Comparison of ENCODE assay signal across 20 cellular contexts in the genomic region with DNA sequence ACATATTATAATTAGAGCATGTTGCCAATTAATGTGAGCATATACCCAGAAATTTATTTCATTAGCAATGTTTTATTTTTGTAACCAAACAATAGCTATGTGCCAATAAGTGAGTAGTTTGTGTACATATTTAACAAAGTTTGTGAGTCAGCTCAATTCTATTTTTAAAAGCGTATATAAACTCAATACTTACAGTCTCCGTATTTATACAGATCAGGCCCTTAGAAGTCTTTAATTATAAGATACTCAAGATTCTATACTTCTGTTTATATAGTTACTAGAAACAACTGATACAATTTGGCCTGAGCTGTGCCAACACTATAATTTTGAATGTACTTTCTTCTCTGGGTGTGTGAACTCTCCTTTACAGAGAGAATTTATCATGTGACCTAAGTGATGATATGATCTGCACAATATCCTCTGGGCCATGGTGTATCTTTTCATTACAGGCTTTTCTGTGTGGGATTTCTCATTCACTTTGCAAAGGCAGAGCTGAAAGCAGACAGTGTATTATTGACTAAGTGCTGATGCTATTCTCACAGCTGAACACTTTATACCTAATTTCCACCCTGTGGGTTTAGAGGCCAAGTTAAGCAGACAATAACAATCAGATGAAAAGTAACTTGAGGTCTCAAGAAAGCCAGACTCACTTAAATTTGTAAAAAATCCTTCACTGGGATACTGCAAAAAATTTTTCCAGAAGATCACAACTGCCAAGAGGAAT.
A peak's percentile ranks its signal among the peaks of the same experiment; 100 is the strongest.
DNase-seq lines count a peak whose midpoint lies in the region; ATAC-seq and TF ChIP-seq lines count a peak whose summit lies in the region.
"Had no signal": no experiment of that assay in that cellular context is flagged by ENCODE, and none has a peak within 500 bp of the region (broad histone marks: within the 10 kb centered on the region; RNA-seq: fewer than 3 reads in every experiment).

No MANE protein-coding gene starts in this region.

- no peaks in the 10 kb centered on the region for H3K36me3 ChIP-seq in brain microvascular endothelial cell (replicated peaks)
- H3K36me3 ChIP-seq in stomach smooth muscle (ENCODE audit: control insufficient read depth in 2 of 2, insufficient read depth in 2 of 2, low read length in 2 of 2) = no peaks in the 10 kb centered on the region
- H3K36me3 ChIP-seq in uterus = no peaks in the 10 kb centered on the region
- H3K36me3 ChIP-seq: right atrium auricular region, tibial nerve had no signal

- no peaks in the 10 kb centered on the region for H3K27me3 ChIP-seq in brain microvascular endothelial cell (replicated peaks)
- no peaks in the 10 kb centered on the region for H3K27me3 ChIP-seq in stomach smooth muscle (ENCODE audit: control insufficient read depth in 1 of 2, insufficient read depth in 2 of 2, low read length in 2 of 2)
- H3K27me3 ChIP-seq in uterus = no peaks in the 10 kb centered on the region
- H3K27me3 ChIP-seq: right atrium auricular region, tibial nerve had no signal

- no peak overlapping the region for H3K4me3 ChIP-seq in brain microvascular endothelial cell (ENCODE audit: low read depth, low read length)
- H3K4me3 ChIP-seq in stomach smooth muscle (ENCODE audit: low read length in 2 of 2) = no peak overlapping the region
- no peak overlapping the region for H3K4me3 ChIP-seq in uterus
- H3K4me3 ChIP-seq: right atrium auricular region, tibial nerve had no signal

- no peaks in the 10 kb centered on the region for H3K9me3 ChIP-seq in stomach smooth muscle (ENCODE audit: control insufficient read depth in 2 of 2, low read length in 2 of 2)
- no peaks in the 10 kb centered on the region for H3K9me3 ChIP-seq in uterus
- H3K9me3 ChIP-seq: right atrium auricular region, tibial nerve had no signal

- ATAC-seq in HG02981 (IDR thresholded peaks at IDR 0.05; ENCODE audit: unreplicated experiment) = no peak
- ATAC-seq: stimulated activated effector memory CD8-positive, alpha-beta T cell treated with anti-CD3 and anti-CD28 coated beads, Interleukin-12 subunit alpha, Interleukin-12 subunit beta, amount 100 ng/mL, for 72 hours; T-helper 17 cell had no signal

- no peak overlapping the region for H3K9ac ChIP-seq in stomach smooth muscle (ENCODE audit: low read length in 2 of 2)

- H3K27ac ChIP-seq in brain microvascular endothelial cell = peak overlapping the region; percentile 61
- peak overlapping the region; percentile 6 for H3K27ac ChIP-seq in stomach smooth muscle (ENCODE audit: low read length)
- H3K27ac ChIP-seq in uterus = no peak overlapping the region
- H3K27ac ChIP-seq: right atrium auricular region, VCaP had no signal

- in situ Hi-C loops in brain microvascular endothelial cell (cut with HindIII; ENCODE audit: low pct_ligation_motif_present, low sequenced_read_pairs) = no loop called here

- TF ChIP-seq POLR2A in uterus (IDR thresholded peaks at IDR 0.05) = no peak

- TF ChIP-seq CTCF in brain microvascular endothelial cell (IDR thresholded peaks at IDR 0.05; ENCODE audit: low read depth, low read length, missing control alignments) (no peak), uterus (IDR thresholded peaks at IDR 0.05) (no peak)

- DNase-seq in NCI-H2227 (lab: John Stamatoyannopoulos, UW; ENCODE audit: unreplicated experiment) = peak; percentile 36
- peak; percentile 37 for DNase-seq in brain microvascular endothelial cell
- peak; percentile 45 for DNase-seq in foreskin melanocyte
- no peak for DNase-seq in uterus
- no peak for DNase-seq in GM19238 (ENCODE audit: insufficient read length, low spot score)
- DNase-seq: activated CD4-positive, alpha-beta T cell treated with anti-CD3 and anti-CD28 coated beads, Interleukin-2, amount 50 U/mL, for 4 hours; activated gamma-delta T cell; amniotic stem cell; Calu3; GOT3; NCI-H1417 treated with DMSO at 0.1 percent for 48 hours; nucleus accumbens; Right ventricle myocardium superior; T-helper 17 cell had no signal

- H3K4me1 ChIP-seq in stomach smooth muscle (ENCODE audit: control insufficient read depth, insufficient read depth, low read length) (peaks cover 5% of the 10 kb centered on the region), uterus (no peaks in the 10 kb centered on the region)

- intact Hi-C loops in uterus (cut with DNase I; ENCODE audit: low total_unique reads) = no loop called here

Comparison
In these comparisons a context has a peak if more than half of its experiments do, and no peak if none do; other contexts are left out.
1. DNase-seq: peak in NCI-H2227 (single experiment), brain microvascular endothelial cell (single experiment) and foreskin melanocyte (single experiment); none in uterus (0 of 2) and GM19238 (single experiment).
2. H3K27ac ChIP-seq: peak in brain microvascular endothelial cell (single experiment) and stomach smooth muscle (single experiment); none in uterus (0 of 2).